ENCODE assay signal across 1 cellular context in genomic region chr20:41003143-41003932, GRCh38.
TF ChIP-seq lines count a peak whose summit lies in the region.

No MANE protein-coding gene starts in this region.

TF ChIP-seq in HEK293, 187 proteins besides CTCF, POLR2A, EP300 and RAD21 (continued from another document and continues in another):
- TF ChIP-seq ZNF148 (tag by site-specific recombination; IDR thresholded peaks at IDR 0.05; ENCODE audit: borderline replicate concordance) (no peak), ZNF292 (tag by site-specific recombination; IDR thresholded peaks at IDR 0.05; ENCODE audit: borderline replicate concordance, low read depth) (no peak), ZBTB20 (tag by site-specific recombination; IDR thresholded peaks at IDR 0.05) (no peak), GLIS1 (tag by site-specific recombination; IDR thresholded peaks at IDR 0.05) (peak; percentile 62), ZNF510 (tag by site-specific recombination; IDR thresholded peaks at IDR 0.05; ENCODE audit: insufficient replicate concordance) (no peak), ZNF221 (tag by site-specific recombination; IDR thresholded peaks at IDR 0.05; ENCODE audit: borderline replicate concordance) (no peak), ZNF121 (tag by site-specific recombination; IDR thresholded peaks at IDR 0.05) (no peak), ZNF530 (tag by site-specific recombination; IDR thresholded peaks at IDR 0.05; ENCODE audit: low read depth) (no peak), ZNF335 (tag by site-specific recombination; conservative IDR thresholded peaks at IDR 0.05) (peak; percentile 74), ATF2 (tag by site-specific recombination; IDR thresholded peaks at IDR 0.05; ENCODE audit: low read depth) (0 out of 2 replicates have a peak, but pooled peaks have one; percentile 26), GLIS2 (tag by site-specific recombination; IDR thresholded peaks at IDR 0.05) (no peak), ZNF624 (tag by site-specific recombination; IDR thresholded peaks at IDR 0.05) (no peak), IKZF3 (tag by site-specific recombination; IDR thresholded peaks at IDR 0.05) (no peak), ZNF768 (tag by site-specific recombination; IDR thresholded peaks at IDR 0.05) (no peak), ZNF701 (tag by site-specific recombination; IDR thresholded peaks at IDR 0.05) (no peak), ZNF621 (tag by site-specific recombination; IDR thresholded peaks at IDR 0.05) (no peak), ZNF114 (tag by site-specific recombination; IDR thresholded peaks at IDR 0.05) (no peak), ZNF214 (tag by site-specific recombination; IDR thresholded peaks at IDR 0.05; ENCODE audit: borderline replicate concordance) (no peak), ZNF626 (tag by site-specific recombination; IDR thresholded peaks at IDR 0.05) (no peak), ZNF558 (tag by site-specific recombination; IDR thresholded peaks at IDR 0.05) (peak; percentile 75; the same call in 1 of the 2 replicates), ZNF791 (tag by site-specific recombination; IDR thresholded peaks at IDR 0.05) (no peak), ZNF157 (tag by site-specific recombination; IDR thresholded peaks at IDR 0.05) (no peak), ZNF777 (tag by site-specific recombination; IDR thresholded peaks at IDR 0.05; ENCODE audit: borderline replicate concordance) (no peak), ZNF133 (tag by site-specific recombination; IDR thresholded peaks at IDR 0.05) (no peak), KLF10 (tag by site-specific recombination; IDR thresholded peaks at IDR 0.05) (peak; percentile 43), ZNF366 (tag by site-specific recombination; conservative IDR thresholded peaks at IDR 0.05) (peak; percentile 54), ZNF266 (tag by site-specific recombination; IDR thresholded peaks at IDR 0.05; ENCODE audit: low read depth) (no peak), RBAK (tag by site-specific recombination; IDR thresholded peaks at IDR 0.05) (no peak), KLF8 (tag by site-specific recombination; IDR thresholded peaks at IDR 0.05) (peak; percentile 32), ZFHX2 (tag by site-specific recombination; conservative IDR thresholded peaks at IDR 0.05) (no peak), ZBTB17 (tag by site-specific recombination; IDR thresholded peaks at IDR 0.05) (peak; percentile 65), ZNF660 (tag by site-specific recombination; IDR thresholded peaks at IDR 0.05) (no peak), ZNF155 (tag by site-specific recombination; IDR thresholded peaks at IDR 0.05) (no peak), KLF1 (tag by site-specific recombination; IDR thresholded peaks at IDR 0.05) (peak; percentile 61), ZBTB1 (tag by site-specific recombination; IDR thresholded peaks at IDR 0.05) (no peak), AEBP2 (tag by site-specific recombination; IDR thresholded peaks at IDR 0.05; ENCODE audit: borderline replicate concordance) (no peak), ZNF639 (tag by site-specific recombination; IDR thresholded peaks at IDR 0.05) (peak; percentile 87), ZNF138 (tag by site-specific recombination; IDR thresholded peaks at IDR 0.05; ENCODE audit: borderline replicate concordance) (no peak), ZSCAN23 (tag by site-specific recombination; IDR thresholded peaks at IDR 0.05) (no peak), ZNF433 (tag by site-specific recombination; IDR thresholded peaks at IDR 0.05; ENCODE audit: low read depth) (no peak), TSHZ1 (tag by site-specific recombination; IDR thresholded peaks at IDR 0.05; ENCODE audit: borderline replicate concordance) (peak; percentile 11; the same call in 1 of the 2 replicates), ZNF211 (tag by site-specific recombination; IDR thresholded peaks at IDR 0.05; ENCODE audit: low read depth) (no peak), BCL11A (tag by site-specific recombination; IDR thresholded peaks at IDR 0.05; ENCODE audit: low read depth) (no peak), ZNF596 (tag by site-specific recombination; IDR thresholded peaks at IDR 0.05) (no peak), ZNF514 (tag by site-specific recombination; IDR thresholded peaks at IDR 0.05) (no peak), GLI2 (tag by site-specific recombination; IDR thresholded peaks at IDR 0.05; ENCODE audit: borderline replicate concordance, low read depth) (no peak; the same call in 1 of the 2 replicates), YY1 (tag by site-specific recombination; IDR thresholded peaks at IDR 0.05) (no peak), ZNF654 (tag by site-specific recombination; IDR thresholded peaks at IDR 0.05; ENCODE audit: low read depth) (no peak; the same call in 1 of the 2 replicates), SCRT1 (tag by site-specific recombination; IDR thresholded peaks at IDR 0.05; ENCODE audit: borderline replicate concordance) (peak; percentile 84; the same call in 1 of the 2 replicates), ZNF391 (tag by site-specific recombination; IDR thresholded peaks at IDR 0.05; ENCODE audit: borderline replicate concordance, low read depth) (no peak), ZNF37A (tag by site-specific recombination; IDR thresholded peaks at IDR 0.05) (no peak), PATZ1 (tag by site-specific recombination; IDR thresholded peaks at IDR 0.05) (peak; percentile 47), ZNF174 (tag by site-specific recombination; IDR thresholded peaks at IDR 0.05) (no peak), ZFP3 (tag by site-specific recombination; IDR thresholded peaks at IDR 0.05; ENCODE audit: low read depth) (no peak), OSR2 (tag by site-specific recombination; IDR thresholded peaks at IDR 0.05) (peak; percentile 19; the same call in 1 of the 2 replicates), OVOL3 (tag by site-specific recombination; IDR thresholded peaks at IDR 0.05) (peak; percentile 37; the same call in 1 of the 2 replicates), ZBTB7A (tag by site-specific recombination; IDR thresholded peaks at IDR 0.05; ENCODE audit: low read depth) (no peak), ZNF18 (tag by site-specific recombination; IDR thresholded peaks at IDR 0.05) (no peak), HOXD13 (CRISPR knock-in tag; IDR thresholded peaks at IDR 0.05; ENCODE audit: borderline replicate concordance) (no peak), ZNF354C (tag by site-specific recombination; IDR thresholded peaks at IDR 0.05; ENCODE audit: borderline replicate concordance, low read depth) (no peak), ZNF19 (tag by site-specific recombination; IDR thresholded peaks at IDR 0.05; ENCODE audit: low read depth) (no peak)
